In genomic region chr6:116615937-116616756, GRCh38 we compare ENCODE assay signal across 8 cellular contexts. TPM values are rescaled to one million over a fixed set of nuclear protein-coding genes. Genes with fewer than 3 reads are reported as not detected.
DNase-seq lines count a peak whose midpoint lies in the region; ATAC-seq, FAIRE-seq and TF ChIP-seq lines count a peak whose summit lies in the region.

TSS of gene RSPH4A (plus strand) at chr6:116616479. CDS start at chr6:116616624, 145 bp downstream.

- H3K9me3 ChIP-seq in pancreas (no peaks in the 10 kb centered on the region), transverse colon (no peaks in the 10 kb centered on the region)

- no peak for TF ChIP-seq POLR2A in transverse colon (IDR thresholded peaks at IDR 0.05)

- peak; percentile 89 for DNase-seq in GM04503 (ENCODE audit: low read depth)
- peak; percentile 85 for DNase-seq in NCI-H1048 (lab: John Stamatoyannopoulos, UW)
- peak; percentile 90 for DNase-seq in SKM-1 treated with dmso at 0.1 percent for 144 hours (lab: John Stamatoyannopoulos, UW; ENCODE audit: unreplicated experiment)
- peak; percentile 70 for DNase-seq in activated naive CD8-positive, alpha-beta T cell treated with anti-CD3 and anti-CD28 coated beads, Interleukin-2, amount 50 U/mL, for 24 hours
- peak; percentile 93 for DNase-seq in cardiac septum (ENCODE audit: low spot score)
- DNase-seq in pancreas, result peak; percentile 79 to 95 (median 92)
- DNase-seq in transverse colon, result peak; percentile 85

- WGBS in pancreas, 2 donors, result 0 to 1% methylated on average over 30 of the region's 30 CpGs
- WGBS in transverse colon (ENCODE audit: low coverage in 1 of 2), 2 donors, result 1 to 2% methylated on average over 9 to 30 of the region's 30 CpGs

- intact Hi-C loops in cardiac septum (cut with DNase I) (no loop called here), pancreas (cut with DNase I) (no loop called here), transverse colon (cut with DNase I; ENCODE audit: low total_unique reads) (no loop called here)

- no peaks in the 10 kb centered on the region for H3K36me3 ChIP-seq in pancreas
- H3K36me3 ChIP-seq in transverse colon, result no peaks in the 10 kb centered on the region

- peak within 1 kb of the TSS in 2 of 4 donors; percentile 19 to 39 for H3K27ac ChIP-seq in pancreas
- peak within 1 kb of the TSS in 2 of 4 donors; percentile 16 to 50 for H3K27ac ChIP-seq in transverse colon

- TF ChIP-seq CTCF in pancreas (IDR thresholded peaks at IDR 0.05) (no peak), transverse colon (IDR thresholded peaks at IDR 0.05) (no peak)

- H3K27me3 ChIP-seq in pancreas (no peaks in the 10 kb centered on the region), transverse colon (no peaks in the 10 kb centered on the region)

- no peaks in the 10 kb centered on the region for H3K36me3 Mint-ChIP-seq in activated naive CD8-positive, alpha-beta T cell treated with anti-CD3 and anti-CD28 coated beads, Interleukin-2, amount 50 U/mL, for 24 hours (ENCODE audit: low read depth)

- in situ Hi-C loops in transverse colon (cut with MboI; ENCODE audit: low pct_ligation_motif_present in 1 of 4, low pct_unique_long_range_greater_than_20kb in 1 of 4, low sequenced_read_pairs in 3 of 4), result no loop called here

- H3K27me3 Mint-ChIP-seq in activated naive CD8-positive, alpha-beta T cell treated with anti-CD3 and anti-CD28 coated beads, Interleukin-2, amount 50 U/mL, for 24 hours, result peaks cover 19% of the 10 kb centered on the region

- peak; percentile 94 for FAIRE-seq in pancreas (lab: Jason Lieb, UNC)

- H3K4me3 ChIP-seq in pancreas (peak within 1 kb of the TSS; percentile 17 to 59 (median 36)), transverse colon (peak within 1 kb of the TSS; percentile 33 to 55 (median 37))

- no peak within 1 kb of the TSS for H3K27ac Mint-ChIP-seq in activated naive CD8-positive, alpha-beta T cell treated with anti-CD3 and anti-CD28 coated beads, Interleukin-2, amount 50 U/mL, for 24 hours

- H3K4me1 ChIP-seq in pancreas (peaks cover 0 to 12% (median 10%) of the 10 kb centered on the region in 3 donors), transverse colon (peaks cover 0 to 13% (median 9%) of the 10 kb centered on the region in 4 donors)

- peak within 1 kb of the TSS; percentile 89 for H3K4me3 Mint-ChIP-seq in activated naive CD8-positive, alpha-beta T cell treated with anti-CD3 and anti-CD28 coated beads, Interleukin-2, amount 50 U/mL, for 24 hours

- peaks cover 14% of the 10 kb centered on the region for H3K4me1 Mint-ChIP-seq in activated naive CD8-positive, alpha-beta T cell treated with anti-CD3 and anti-CD28 coated beads, Interleukin-2, amount 50 U/mL, for 24 hours

- TF ChIP-seq EP300 in transverse colon (IDR thresholded peaks at IDR 0.05; ENCODE audit: low read depth), result no peak

- ATAC-seq in HG02610 (IDR thresholded peaks at IDR 0.05; ENCODE audit: unreplicated experiment) (peak; percentile 100), pancreas (peak; percentile 97 to 99 (median 99))
- peak; percentile 96 for ATAC-seq in activated naive CD8-positive, alpha-beta T cell treated with anti-CD3 and anti-CD28 coated beads, Interleukin-2, amount 50 U/mL, for 24 hours

- no peaks in the 10 kb centered on the region for H3K9me3 Mint-ChIP-seq in activated naive CD8-positive, alpha-beta T cell treated with anti-CD3 and anti-CD28 coated beads, Interleukin-2, amount 50 U/mL, for 24 hours

RNA-seq across cellular contexts. Expression of gene RSPH4A, which starts in this region (rescaled TPM):
- 0.57 TPM for total RNA-seq in cardiac septum
- under 1 TPM; 0.23 to 0.49 (median 0.39) TPM for total RNA-seq in pancreas
- polyA plus RNA-seq in pancreas, result 1 to 10 TPM in 1 of 2 donors, under 1 TPM in 1; 0.76 to 1.2 TPM
- total RNA-seq in transverse colon, result under 1 TPM in 2 of 4 donors, not detected in 2; 0.32 to 0.55 TPM

Comparison
In these comparisons a context has a peak if more than half of its experiments do, and no peak if none do; other contexts are left out.
1. Peak in DNase-seq in cardiac septum; RNA of the gene not detected or under 1 TPM.
2. Peak in DNase-seq and H3K4me3 ChIP-seq in transverse colon; RNA of the gene not detected or under 1 TPM.